ENCODE assay signal across 23 cellular contexts in genomic region chr10:15795000-15795792, GRCh38.
DNase-seq lines count a peak whose midpoint lies in the region; ATAC-seq, FAIRE-seq and TF ChIP-seq lines count a peak whose summit lies in the region.
"Had no signal": no experiment of that assay in that cellular context is flagged by ENCODE, and none has a peak within 500 bp of the region (broad histone marks: within the 10 kb centered on the region; RNA-seq: fewer than 3 reads in every experiment).

No MANE protein-coding gene starts in this region.

- no peaks in the 10 kb centered on the region for H3K9me3 Mint-ChIP-seq in activated T-helper 17 cell treated with anti-CD3 and anti-CD28 coated beads, Interleukin-2, amount 50 U/mL, for 72 hours
- H3K9me3 Mint-ChIP-seq in nephron progenitor cell = peaks cover 5% of the 10 kb centered on the region
- no peaks in the 10 kb centered on the region for H3K9me3 Mint-ChIP-seq in activated naive CD8-positive, alpha-beta T cell treated with anti-CD3 and anti-CD28 coated beads for 36 hours
- H3K9me3 Mint-ChIP-seq: activated naive CD4-positive, alpha-beta T cell treated with anti-CD3 and anti-CD28 coated beads for 36 hours; activated T-cell treated with anti-CD3 and anti-CD28 coated beads, Interleukin-2, amount 50 U/mL, for 4 hours; natural killer cell treated with Interleukin-12 subunit alpha and Interleukin-12 subunit beta and Interleukin-15 and Interleukin-18, amount 100 ng/mL, for 72 hours had no signal

- TF ChIP-seq CTCF in nephron progenitor cell (IDR thresholded peaks at IDR 0.05) (no peak), kidney (IDR thresholded peaks at IDR 0.05; ENCODE audit: borderline replicate concordance, extremely low read depth, insufficient read depth) (no peak), breast epithelium (IDR thresholded peaks at IDR 0.05) (no peak)

- H3K27ac ChIP-seq in kidney (ENCODE audit: low read depth in 2 of 2, low read length in 2 of 2) = no peak overlapping the region
- no peak overlapping the region for H3K27ac ChIP-seq in breast epithelium
- H3K27ac ChIP-seq: adrenal gland; BLaER1 treated with 17β-estradiol and CSF1 and Interleukin-3, amounts not matched to agents 10 nM and 100 nM; lower lobe of right lung had no signal

- H3K4me3 Mint-ChIP-seq in activated T-helper 17 cell treated with anti-CD3 and anti-CD28 coated beads, Interleukin-2, amount 50 U/mL, for 72 hours = no peak overlapping the region
- no peak overlapping the region for H3K4me3 Mint-ChIP-seq in nephron progenitor cell
- H3K4me3 Mint-ChIP-seq in activated naive CD8-positive, alpha-beta T cell treated with anti-CD3 and anti-CD28 coated beads for 36 hours = no peak overlapping the region
- H3K4me3 Mint-ChIP-seq: activated CD4-positive, alpha-beta T cell treated with anti-CD3 and anti-CD28 coated beads for 36 hours; activated naive CD4-positive, alpha-beta T cell treated with anti-CD3 and anti-CD28 coated beads for 36 hours; activated T-cell treated with anti-CD3 and anti-CD28 coated beads, Interleukin-2, amount 50 U/mL, for 4 hours; natural killer cell treated with Interleukin-12 subunit alpha and Interleukin-12 subunit beta and Interleukin-15 and Interleukin-18, amount 100 ng/mL, for 72 hours had no signal

- H3K4me3 ChIP-seq in kidney (ENCODE audit: low read length in 2 of 2) (no peak overlapping the region), breast epithelium (no peak overlapping the region)
- H3K4me3 ChIP-seq: adrenal gland; BLaER1 treated with 17β-estradiol and CSF1 and Interleukin-3, amounts not matched to agents 10 nM and 100 nM; lower lobe of right lung; transverse colon had no signal

- ATAC-seq in GM18867 (IDR thresholded peaks at IDR 0.05; ENCODE audit: unreplicated experiment) (peak; percentile 53), HG02870 (IDR thresholded peaks at IDR 0.05; ENCODE audit: unreplicated experiment) (peak; percentile 70)
- ATAC-seq in activated T-helper 17 cell treated with anti-CD3 and anti-CD28 coated beads, Interleukin-2, amount 50 U/mL, for 72 hours (replicated peaks) = peak; percentile 79
- ATAC-seq: activated CD4-positive, alpha-beta T cell treated with anti-CD3 and anti-CD28 coated beads for 36 hours; activated T-cell treated with anti-CD3 and anti-CD28 coated beads, Interleukin-2, amount 50 U/mL, for 4 hours; lower lobe of right lung had no signal

- DNase-seq in nephron progenitor cell = no peak
- no peak for DNase-seq in activated naive CD8-positive, alpha-beta T cell treated with anti-CD3 and anti-CD28 coated beads for 36 hours
- no peak for DNase-seq in kidney
- no peak for DNase-seq in breast epithelium (ENCODE audit: low spot score in 2 of 2)
- DNase-seq: activated CD4-positive, alpha-beta T cell treated with anti-CD3 and anti-CD28 coated beads for 36 hours; activated naive CD4-positive, alpha-beta T cell treated with anti-CD3 and anti-CD28 coated beads for 36 hours; activated T-cell treated with anti-CD3 and anti-CD28 coated beads, Interleukin-2, amount 50 U/mL, for 4 hours; adrenal gland; DMS53; lower lobe of right lung; NCI-H1436 treated with DMSO at 0.1 percent for 48 hours; NCI-H2081 treated with DMSO at 0.1 percent for 48 hours; NCI-H226; SHP77 treated with DMSO at 0.1 percent for 48 hours; stimulated activated CD4-positive, alpha-beta T cell treated with anti-CD3 and anti-CD28 coated beads, Interleukin-4, amount 100 ng/mL, for 24 hours; transverse colon had no signal

- peak overlapping the region; percentile 61 for H3K27ac Mint-ChIP-seq in activated T-helper 17 cell treated with anti-CD3 and anti-CD28 coated beads, Interleukin-2, amount 50 U/mL, for 72 hours
- peak overlapping the region; percentile 66 for H3K27ac Mint-ChIP-seq in nephron progenitor cell
- no peak overlapping the region for H3K27ac Mint-ChIP-seq in activated naive CD8-positive, alpha-beta T cell treated with anti-CD3 and anti-CD28 coated beads for 36 hours
- H3K27ac Mint-ChIP-seq: activated CD4-positive, alpha-beta T cell treated with anti-CD3 and anti-CD28 coated beads for 36 hours; activated naive CD4-positive, alpha-beta T cell treated with anti-CD3 and anti-CD28 coated beads for 36 hours had no signal

- H3K27me3 Mint-ChIP-seq in activated T-helper 17 cell treated with anti-CD3 and anti-CD28 coated beads, Interleukin-2, amount 50 U/mL, for 72 hours = no peaks in the 10 kb centered on the region
- no peaks in the 10 kb centered on the region for H3K27me3 Mint-ChIP-seq in nephron progenitor cell (ENCODE audit: low read depth, poor library complexity)
- H3K27me3 Mint-ChIP-seq in activated naive CD8-positive, alpha-beta T cell treated with anti-CD3 and anti-CD28 coated beads for 36 hours = no peaks in the 10 kb centered on the region
- H3K27me3 Mint-ChIP-seq: activated CD4-positive, alpha-beta T cell treated with anti-CD3 and anti-CD28 coated beads for 36 hours; natural killer cell treated with Interleukin-12 subunit alpha and Interleukin-12 subunit beta and Interleukin-15 and Interleukin-18, amount 100 ng/mL, for 72 hours had no signal

- peaks cover 0 to 3% of the 10 kb centered on the region in 2 donors for H3K36me3 ChIP-seq in kidney (ENCODE audit: control insufficient read depth in 1 of 2, insufficient read depth in 2 of 2, low read length in 2 of 2)
- no peaks in the 10 kb centered on the region for H3K36me3 ChIP-seq in breast epithelium
- H3K36me3 ChIP-seq: adrenal gland had no signal

- no peak overlapping the region for H3K9ac ChIP-seq in kidney (ENCODE audit: low read length in 2 of 2)
- H3K9ac ChIP-seq: BLaER1 treated with 17β-estradiol and CSF1 and Interleukin-3, amounts not matched to agents 10 nM and 100 nM had no signal

- H3K9me3 ChIP-seq in kidney (ENCODE audit: control insufficient read depth in 1 of 2, low read length in 2 of 2) = no peaks in the 10 kb centered on the region
- no peaks in the 10 kb centered on the region for H3K9me3 ChIP-seq in breast epithelium
- H3K9me3 ChIP-seq: adrenal gland, lower lobe of right lung, transverse colon had no signal

- intact Hi-C loops in kidney (cut with DNase I) (no loop called here), breast epithelium (cut with DNase I; ENCODE audit: low total_unique reads) (no loop called here)

- H3K4me1 Mint-ChIP-seq in activated T-helper 17 cell treated with anti-CD3 and anti-CD28 coated beads, Interleukin-2, amount 50 U/mL, for 72 hours = peaks cover 11% of the 10 kb centered on the region
- H3K4me1 Mint-ChIP-seq in nephron progenitor cell = peaks cover 69% of the 10 kb centered on the region
- no peaks in the 10 kb centered on the region for H3K4me1 Mint-ChIP-seq in activated naive CD8-positive, alpha-beta T cell treated with anti-CD3 and anti-CD28 coated beads for 36 hours

- no peak for TF ChIP-seq POLR2A in breast epithelium (IDR thresholded peaks at IDR 0.05)

- H3K4me1 ChIP-seq in kidney (ENCODE audit: control insufficient read depth in 1 of 2, insufficient read depth in 1 of 2, low read depth in 1 of 2, low read length in 2 of 2) (peaks cover 0 to 2% of the 10 kb centered on the region in 2 donors), breast epithelium (no peaks in the 10 kb centered on the region)

- H3K27me3 ChIP-seq in breast epithelium = no peaks in the 10 kb centered on the region
- H3K27me3 ChIP-seq: adrenal gland; BLaER1 treated with 17β-estradiol and CSF1 and Interleukin-3, amounts not matched to agents 10 nM and 100 nM; transverse colon had no signal

- H3K36me3 Mint-ChIP-seq in activated T-helper 17 cell treated with anti-CD3 and anti-CD28 coated beads, Interleukin-2, amount 50 U/mL, for 72 hours (ENCODE audit: low read depth) = peaks cover 85% of the 10 kb centered on the region
- peaks cover 28% of the 10 kb centered on the region for H3K36me3 Mint-ChIP-seq in nephron progenitor cell (ENCODE audit: low read depth)
- H3K36me3 Mint-ChIP-seq in activated naive CD8-positive, alpha-beta T cell treated with anti-CD3 and anti-CD28 coated beads for 36 hours = peaks cover 22% of the 10 kb centered on the region

- no peak for FAIRE-seq in kidney (lab: Jason Lieb, UNC)
- FAIRE-seq: frontal cortex, RCC 7860 had no signal
